Comparison of ENCODE assay signal across 10 cellular contexts in the genomic region with DNA sequence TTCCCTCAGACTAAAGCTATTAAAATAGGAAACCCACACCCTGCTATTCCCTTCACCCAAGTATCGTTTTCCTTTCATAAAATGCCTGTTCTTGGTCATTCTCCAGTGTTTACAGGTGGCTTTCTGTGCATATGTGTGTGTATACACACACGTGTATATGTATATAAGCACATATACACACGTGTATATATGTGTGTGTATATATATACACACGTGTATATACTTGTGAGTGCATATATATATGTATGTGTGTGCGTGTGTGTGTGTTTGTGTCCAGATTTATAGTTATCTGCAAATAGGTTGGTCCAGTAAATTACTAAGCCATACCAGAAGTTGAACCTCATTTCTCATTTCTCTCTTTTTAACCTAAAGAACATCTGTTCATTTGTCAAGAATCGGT.
"Had no signal": no experiment of that assay in that cellular context is flagged by ENCODE, and none has a peak within 500 bp of the region (broad histone marks: within the 10 kb centered on the region; RNA-seq: fewer than 3 reads in every experiment).

No MANE protein-coding gene starts in this region.

- H3K27me3 Mint-ChIP-seq: IgD-negative memory B cell had no signal

- ATAC-seq: HCT116 had no signal

- H3K4me2 ChIP-seq: KMS-11 had no signal

- H3K9me3 ChIP-seq: HAP-1 had no signal

- DNase-seq: GM23248, GOT3, H7, HFFc6, KBM-7 had no signal

- H3K4me3 Mint-ChIP-seq: HFFc6, IgD-negative memory B cell had no signal

- H3K36me3 Mint-ChIP-seq: IgD-negative memory B cell had no signal

- H3K9me3 Mint-ChIP-seq: HFFc6, IgD-negative memory B cell had no signal

- H3K27ac Mint-ChIP-seq: HFFc6, IgD-negative memory B cell had no signal

- H3K4me1 ChIP-seq: HAP-1 had no signal

- H3K27ac ChIP-seq: GM23248, HL-60, KMS-11 had no signal

- H3K4me3 ChIP-seq: GM23248, HAP-1 had no signal
